Comparison of ENCODE assay signal across 13 cellular contexts in the genomic region with DNA sequence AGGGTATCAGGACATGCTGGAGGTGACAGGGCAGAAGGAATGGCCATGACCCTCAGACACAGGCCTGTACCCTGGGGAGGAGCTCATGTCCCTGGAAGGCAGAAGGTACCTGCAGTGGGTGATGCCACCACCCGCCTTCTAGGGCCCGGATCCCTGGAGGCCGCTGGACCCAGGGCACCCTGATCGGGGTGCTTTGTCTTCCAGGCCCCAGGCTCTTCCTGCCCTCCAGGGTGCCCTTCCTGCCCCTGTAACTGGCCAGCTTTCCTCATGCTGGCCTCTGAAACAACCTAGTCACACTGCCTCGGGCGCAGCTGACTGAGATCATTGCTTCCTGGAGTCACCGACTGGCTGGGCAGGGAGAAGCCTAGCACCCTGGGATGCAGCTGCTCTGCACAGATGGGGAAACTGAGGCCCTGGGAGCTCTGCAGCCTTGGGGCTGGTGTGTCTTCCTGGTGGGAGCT.
DNase-seq lines count a peak whose midpoint lies in the region; ATAC-seq and TF ChIP-seq lines count a peak whose summit lies in the region.
"Had no signal": no experiment of that assay in that cellular context is flagged by ENCODE, and none has a peak within 500 bp of the region (broad histone marks: within the 10 kb centered on the region; RNA-seq: fewer than 3 reads in every experiment).

No MANE protein-coding gene starts in this region.

- H3K36me3 ChIP-seq in RWPE2 (ENCODE audit: low read depth) = no peaks in the 10 kb centered on the region
- peaks cover 7% of the 10 kb centered on the region for H3K36me3 ChIP-seq in effector memory CD4-positive, alpha-beta T cell (ENCODE audit: control insufficient read depth, insufficient read depth, low read length)
- H3K36me3 ChIP-seq: upper lobe of right lung had no signal

- H3K27me3 ChIP-seq in RWPE2 (ENCODE audit: insufficient read depth, poor library complexity, severe bottlenecking) = no peaks in the 10 kb centered on the region
- H3K27me3 ChIP-seq in effector memory CD4-positive, alpha-beta T cell (replicated peaks; ENCODE audit: control insufficient read depth, insufficient read depth, low read length, poor library complexity, severe bottlenecking) = no peaks in the 10 kb centered on the region
- H3K27me3 ChIP-seq: upper lobe of right lung had no signal

- DNase-seq in activated naive CD4-positive, alpha-beta T cell treated with anti-CD3 and anti-CD28 coated beads, Interleukin-2, amount 10 ng/mL, durations not matched to agents 7 days and 5 days = no peak
- DNase-seq in activated naive CD4-positive, alpha-beta T cell treated with Interleukin-2 at 50 U/mL for 16 hours = no peak
- DNase-seq in RWPE2 (ENCODE audit: low spot score) = peak; percentile 67
- DNase-seq in effector memory CD4-positive, alpha-beta T cell = no peak
- no peak for DNase-seq in activated gamma-delta T cell treated with Interleukin-2 at 50 U/mL for 16 hours
- DNase-seq in epidermal melanocyte (ENCODE audit: insufficient read length, low spot score) = no peak
- DNase-seq: DMS153, NCI-H1105 treated with DMSO at 0.1 percent for 48 hours, NCI-H526, T-helper 9 cell, upper lobe of right lung had no signal

- no peaks in the 10 kb centered on the region for H3K4me1 ChIP-seq in RWPE2 (ENCODE audit: insufficient read depth, poor library complexity, severe bottlenecking)
- H3K4me1 ChIP-seq in effector memory CD4-positive, alpha-beta T cell (ENCODE audit: control insufficient read depth, insufficient read depth, low read length, poor library complexity, severe bottlenecking) = peaks cover 85% of the 10 kb centered on the region

- H3K4me1 Mint-ChIP-seq in activated naive CD4-positive, alpha-beta T cell treated with anti-CD3 and anti-CD28 coated beads, Interleukin-2, amount 10 ng/mL, durations not matched to agents 7 days and 5 days = peaks cover 95% of the 10 kb centered on the region
- peaks cover 99% of the 10 kb centered on the region for H3K4me1 Mint-ChIP-seq in stimulated activated memory B cell treated with anti-CD40 and anti-IgM and Interleukin-4, amounts not matched to agents 10 μg/mL and 1 μg/mL and 100 μg/mL, for 72 hours

- H3K4me3 ChIP-seq in RWPE2 (ENCODE audit: severe bottlenecking) = no peak overlapping the region
- H3K4me3 ChIP-seq in effector memory CD4-positive, alpha-beta T cell (ENCODE audit: insufficient read depth, low read depth, low read length, poor library complexity, severe bottlenecking) = no peak overlapping the region
- H3K4me3 ChIP-seq: upper lobe of right lung had no signal

- CTCF ChIA-PET in activated naive CD4-positive, alpha-beta T cell treated with anti-CD3 and anti-CD28 coated beads, Interleukin-2, amount 10 ng/mL, durations not matched to agents 7 days and 5 days (lab: Charles Lee) = interaction anchor here (1.0 kb wide), 1 partner anchor 10 kb away, joined by 3 read pairs; no protein-coding TSS in a partner anchor

- H3K27me3 Mint-ChIP-seq in activated naive CD4-positive, alpha-beta T cell treated with anti-CD3 and anti-CD28 coated beads, Interleukin-2, amount 10 ng/mL, durations not matched to agents 7 days and 5 days = no peaks in the 10 kb centered on the region
- no peaks in the 10 kb centered on the region for H3K27me3 Mint-ChIP-seq in stimulated activated memory B cell treated with anti-CD40 and anti-IgM and Interleukin-4, amounts not matched to agents 10 μg/mL and 1 μg/mL and 100 μg/mL, for 72 hours

- no peak for ATAC-seq in RWPE2 (ENCODE audit: low read depth)
- no peak for ATAC-seq in stimulated activated memory B cell treated with anti-CD40 and anti-IgM and Interleukin-4, amounts not matched to agents 10 μg/mL and 1 μg/mL and 100 μg/mL, for 72 hours
- no peak for ATAC-seq in GM21367 (IDR thresholded peaks at IDR 0.05; ENCODE audit: unreplicated experiment)
- ATAC-seq: upper lobe of right lung had no signal

- H3K4me3 Mint-ChIP-seq in activated naive CD4-positive, alpha-beta T cell treated with anti-CD3 and anti-CD28 coated beads, Interleukin-2, amount 10 ng/mL, durations not matched to agents 7 days and 5 days = no peak overlapping the region
- no peak overlapping the region for H3K4me3 Mint-ChIP-seq in stimulated activated memory B cell treated with anti-CD40 and anti-IgM and Interleukin-4, amounts not matched to agents 10 μg/mL and 1 μg/mL and 100 μg/mL, for 72 hours

- H3K27ac ChIP-seq in RWPE2 (ENCODE audit: poor library complexity, severe bottlenecking) = no peak overlapping the region
- H3K27ac ChIP-seq in effector memory CD4-positive, alpha-beta T cell (ENCODE audit: insufficient read depth, low read length, poor library complexity, severe bottlenecking) = peak overlapping the region; percentile 95
- H3K27ac ChIP-seq: upper lobe of right lung had no signal

- TF ChIP-seq CTCF in RWPE2 (IDR thresholded peaks at IDR 0.05; ENCODE audit: poor library complexity, severe bottlenecking) = no peak

- H3K9me3 Mint-ChIP-seq in activated naive CD4-positive, alpha-beta T cell treated with anti-CD3 and anti-CD28 coated beads, Interleukin-2, amount 10 ng/mL, durations not matched to agents 7 days and 5 days = no peaks in the 10 kb centered on the region
- no peaks in the 10 kb centered on the region for H3K9me3 Mint-ChIP-seq in stimulated activated memory B cell treated with anti-CD40 and anti-IgM and Interleukin-4, amounts not matched to agents 10 μg/mL and 1 μg/mL and 100 μg/mL, for 72 hours

- peaks cover 57% of the 10 kb centered on the region for H3K36me3 Mint-ChIP-seq in activated naive CD4-positive, alpha-beta T cell treated with anti-CD3 and anti-CD28 coated beads, Interleukin-2, amount 10 ng/mL, durations not matched to agents 7 days and 5 days
- no peaks in the 10 kb centered on the region for H3K36me3 Mint-ChIP-seq in stimulated activated memory B cell treated with anti-CD40 and anti-IgM and Interleukin-4, amounts not matched to agents 10 μg/mL and 1 μg/mL and 100 μg/mL, for 72 hours

- H3K9me3 ChIP-seq in RWPE2 (ENCODE audit: severe bottlenecking) = no peaks in the 10 kb centered on the region
- H3K9me3 ChIP-seq in effector memory CD4-positive, alpha-beta T cell (ENCODE audit: control insufficient read depth, low read length) = no peaks in the 10 kb centered on the region
- H3K9me3 ChIP-seq: upper lobe of right lung had no signal

- peak overlapping the region; percentile 99 for H3K27ac Mint-ChIP-seq in activated naive CD4-positive, alpha-beta T cell treated with anti-CD3 and anti-CD28 coated beads, Interleukin-2, amount 10 ng/mL, durations not matched to agents 7 days and 5 days
- H3K27ac Mint-ChIP-seq in stimulated activated memory B cell treated with anti-CD40 and anti-IgM and Interleukin-4, amounts not matched to agents 10 μg/mL and 1 μg/mL and 100 μg/mL, for 72 hours = peak overlapping the region; percentile 96
